11 cellular contexts compared by ENCODE assay signal in the genomic region with DNA sequence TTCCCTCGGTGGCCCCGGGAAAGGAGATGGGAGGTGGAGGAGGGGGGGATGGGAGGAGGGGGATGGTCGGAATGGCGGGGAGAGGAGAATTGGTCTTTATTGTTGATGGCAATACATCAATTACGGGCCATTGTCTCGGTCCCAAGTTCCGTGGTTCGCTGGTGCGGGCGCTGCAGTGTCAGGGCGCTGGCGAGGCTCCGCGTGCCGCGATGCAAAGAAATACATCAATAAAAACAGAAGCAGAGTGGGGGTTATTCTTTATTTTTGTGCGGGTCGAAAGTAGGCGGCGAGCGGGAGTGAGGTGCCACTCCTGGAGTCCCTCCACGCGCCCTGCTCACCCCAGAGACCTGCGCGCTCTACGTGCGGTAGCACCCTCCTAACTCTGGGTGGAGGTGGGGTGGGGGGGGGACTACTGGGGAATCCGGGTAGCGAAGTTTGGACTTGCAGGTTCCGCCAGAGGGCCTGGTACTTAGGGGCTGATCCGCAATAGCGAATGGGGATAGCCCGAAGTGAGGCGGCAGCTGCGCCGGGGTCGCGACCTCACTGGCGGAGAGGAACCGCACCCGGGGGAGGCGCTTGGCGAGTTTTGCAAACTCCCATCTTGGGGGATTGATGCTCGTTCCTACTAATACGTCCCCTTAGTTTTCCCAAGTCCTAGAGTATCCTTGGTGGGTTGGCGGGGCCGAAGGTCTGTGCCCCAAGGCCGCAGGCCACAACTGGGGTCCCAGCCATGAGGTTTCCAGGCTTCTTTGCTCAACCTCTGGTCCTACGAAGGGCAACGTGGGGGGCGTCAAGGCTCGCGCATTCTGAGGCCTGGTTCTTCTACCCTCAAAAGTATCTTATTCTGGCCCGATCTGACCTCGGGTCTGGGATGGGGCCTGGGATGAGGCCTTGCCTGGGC. TPM values are rescaled to one million over a fixed set of nuclear protein-coding genes. Genes with fewer than 3 reads are reported as not detected.
DNase-seq lines count a peak whose midpoint lies in the region; ATAC-seq lines count a peak whose summit lies in the region.
"Had no signal": no experiment of that assay in that cellular context is flagged by ENCODE, and none has a peak within 500 bp of the region (broad histone marks: within the 10 kb centered on the region; RNA-seq: fewer than 3 reads in every experiment).

No MANE protein-coding gene starts in this region.

- peaks cover 0 to 9% (median 5%) of the 10 kb centered on the region in 4 donors for H3K4me1 Mint-ChIP-seq in CD4-positive, alpha-beta memory T cell

- H3K36me3 ChIP-seq in iPS-15b (ENCODE audit: control insufficient read depth, insufficient read depth, low read length): no peaks in the 10 kb centered on the region
- no peaks in the 10 kb centered on the region for H3K36me3 ChIP-seq in CD4-positive, alpha-beta memory T cell (ENCODE audit: insufficient read depth, low read length)

- H3K27me3 ChIP-seq in iPS-15b (ENCODE audit: control insufficient read depth, insufficient read depth, low read length): peaks cover 38% of the 10 kb centered on the region
- H3K27me3 ChIP-seq in CD4-positive, alpha-beta memory T cell (ENCODE audit: insufficient read depth, low read length): peaks cover 13% of the 10 kb centered on the region

- POLR2A ChIA-PET in CD4-positive, alpha-beta memory T cell (lab: Charles Lee; ENCODE audit: partially characterized antibody): no interaction called here

- H3K27ac Mint-ChIP-seq in CD4-positive, alpha-beta memory T cell: no peak overlapping the region
- H3K27ac Mint-ChIP-seq: activated naive CD8-positive, alpha-beta T cell treated with anti-CD3 and anti-CD28 coated beads for 36 hours had no signal

- H3K4me3 ChIP-seq in iPS-15b (ENCODE audit: low read depth, low read length): peak overlapping the region; percentile 70
- no peak overlapping the region for H3K4me3 ChIP-seq in CD4-positive, alpha-beta memory T cell (ENCODE audit: low read length in 2 of 2)

- peaks cover 3 to 5% of the 10 kb centered on the region in 2 donors for H3K36me3 Mint-ChIP-seq in CD4-positive, alpha-beta memory T cell

- intact Hi-C loops in CD4-positive, alpha-beta memory T cell (cut with micrococcal nuclease): no loop called here

- no peaks in the 10 kb centered on the region for H3K9me3 ChIP-seq in iPS-15b (ENCODE audit: control insufficient read depth, insufficient read depth, low read length)
- H3K9me3 ChIP-seq in CD4-positive, alpha-beta memory T cell (ENCODE audit: control insufficient read depth in 1 of 2, low read length in 2 of 2): no peaks in the 10 kb centered on the region

- H3K9me3 Mint-ChIP-seq in CD4-positive, alpha-beta memory T cell: peaks cover 0 to 13% (median 4%) of the 10 kb centered on the region in 8 donors

- ATAC-seq in GM18907 (IDR thresholded peaks at IDR 0.05; ENCODE audit: unreplicated experiment): no peak
- ATAC-seq: stimulated activated naive CD8-positive, alpha-beta T cell treated with anti-CD3 and anti-CD28 coated beads, Interleukin-15, amount 100 ng/mL, for 72 hours had no signal

- peaks cover 38 to 47% of the 10 kb centered on the region in 2 donors for H3K27me3 Mint-ChIP-seq in CD4-positive, alpha-beta memory T cell

- peaks cover 16% of the 10 kb centered on the region for H3K4me1 ChIP-seq in iPS-15b (ENCODE audit: control insufficient read depth, insufficient read depth, low read length)
- H3K4me1 ChIP-seq in CD4-positive, alpha-beta memory T cell (ENCODE audit: insufficient read depth, low read length): no peaks in the 10 kb centered on the region

- DNase-seq in EH (ENCODE audit: low read depth) (peak; percentile 53), anterior cingulate cortex (lab: John Stamatoyannopoulos, UW) (peak in 35 of 58 donors; percentile 16 to 69 (median 44)), putamen (ENCODE audit: low spot score) (peak; percentile 40), COLO668 (lab: John Stamatoyannopoulos, UW; ENCODE audit: unreplicated experiment) (no peak)
- DNase-seq in CD4-positive, alpha-beta memory T cell: no peak
- no peak for DNase-seq in stimulated activated CD4-positive, alpha-beta T cell treated with anti-CD3 and anti-CD28 coated beads, Interleukin-4, amount 100 ng/mL, for 1 hour
- DNase-seq: activated naive CD8-positive, alpha-beta T cell treated with anti-CD3 and anti-CD28 coated beads for 36 hours; DMS79; stimulated activated naive CD8-positive, alpha-beta T cell treated with anti-CD3 and anti-CD28 coated beads, Interleukin-15, amount 100 ng/mL, for 72 hours had no signal

- no peak overlapping the region for H3K27ac ChIP-seq in CD4-positive, alpha-beta memory T cell (ENCODE audit: low read depth, low read length)

- H3K9ac ChIP-seq in iPS-15b (ENCODE audit: low read depth, low read length): peak overlapping the region; percentile 37

- CTCF ChIA-PET in CD4-positive, alpha-beta memory T cell (lab: Charles Lee; ENCODE audit: partially characterized antibody): interaction anchor here (0.6 kb wide), 1 partner anchor 1963 kb away, joined by 3 read pairs; no protein-coding TSS in a partner anchor

- H3K4me3 Mint-ChIP-seq in CD4-positive, alpha-beta memory T cell: no peak overlapping the region
- H3K4me3 Mint-ChIP-seq: activated naive CD8-positive, alpha-beta T cell treated with anti-CD3 and anti-CD28 coated beads for 36 hours had no signal

RNA-seq across cellular contexts. Expression of a gene that starts 3.5 kb away (rescaled TPM):
- total RNA-seq in CD4-positive, alpha-beta memory T cell: not detected
- not detected for polyA plus RNA-seq in CD4-positive, alpha-beta memory T cell
- total RNA-seq: activated naive CD8-positive, alpha-beta T cell treated with anti-CD3 and anti-CD28 coated beads for 36 hours had no signal

Comparison
In these comparisons a context has a peak if more than half of its experiments do, and no peak if none do; other contexts are left out.
1. DNase-seq: peak in EH (single experiment), anterior cingulate cortex (35 of 58) and putamen (single experiment); none in CD4-positive, alpha-beta memory T cell (0 of 5), stimulated activated CD4-positive, alpha-beta T cell treated with anti-CD3 and anti-CD28 coated beads, Interleukin-4, amount 100 ng/mL, for 1 hour (single experiment) and COLO668 (single experiment).